2 cellular contexts compared by ENCODE assay signal in genomic region chr15:71342658-71343057, GRCh38.
TF ChIP-seq lines count a peak whose summit lies in the region.

No MANE protein-coding gene starts in this region.

TF ChIP-seq in HEK293, 187 proteins besides CTCF, POLR2A, EP300 and RAD21:
- TF ChIP-seq SCRT2 (tag by site-specific recombination; IDR thresholded peaks at IDR 0.05), result peak; percentile 75
- TF ChIP-seq ZNF184 (tag by site-specific recombination; IDR thresholded peaks at IDR 0.05), result no peak
- peak; percentile 50; the same call in 1 of the 2 replicates for TF ChIP-seq SCRT1 (tag by site-specific recombination; IDR thresholded peaks at IDR 0.05; ENCODE audit: borderline replicate concordance)

TF ChIP-seq in H1, 55 proteins besides CTCF, POLR2A, EP300 and RAD21:
- TF ChIP-seq TBP (IDR thresholded peaks at IDR 0.05; ENCODE audit: low read depth, low read length) (no peak), ZNF274 (IDR thresholded peaks at IDR 0.05; ENCODE audit: borderline replicate concordance, extremely low read depth, low read length) (no peak), SIX5 (IDR thresholded peaks at IDR 0.05; ENCODE audit: low read depth, low read length) (no peak), SRF (IDR thresholded peaks at IDR 0.05; ENCODE audit: low read depth, low read length) (no peak), JUN (IDR thresholded peaks at IDR 0.05; ENCODE audit: low read depth, low read length) (no peak), E2F6 (IDR thresholded peaks at IDR 0.05) (no peak), RXRA (IDR thresholded peaks at IDR 0.05; ENCODE audit: insufficient read depth, low read depth, low read length) (no peak), ATF3 (IDR thresholded peaks at IDR 0.05; ENCODE audit: insufficient read depth, low read depth, low read length) (no peak), RBBP5 (IDR thresholded peaks at IDR 0.05; ENCODE audit: borderline replicate concordance, low read depth, low read length) (no peak), USF2 (IDR thresholded peaks at IDR 0.05; ENCODE audit: low read length) (no peak), SP2 (IDR thresholded peaks at IDR 0.05; ENCODE audit: low read length) (no peak), BACH1 (IDR thresholded peaks at IDR 0.05; ENCODE audit: low read length) (no peak), KDM1A (IDR thresholded peaks at IDR 0.05; ENCODE audit: borderline replicate concordance, low read length) (no peak)
